19 cellular contexts compared by ENCODE assay signal in the genomic region with DNA sequence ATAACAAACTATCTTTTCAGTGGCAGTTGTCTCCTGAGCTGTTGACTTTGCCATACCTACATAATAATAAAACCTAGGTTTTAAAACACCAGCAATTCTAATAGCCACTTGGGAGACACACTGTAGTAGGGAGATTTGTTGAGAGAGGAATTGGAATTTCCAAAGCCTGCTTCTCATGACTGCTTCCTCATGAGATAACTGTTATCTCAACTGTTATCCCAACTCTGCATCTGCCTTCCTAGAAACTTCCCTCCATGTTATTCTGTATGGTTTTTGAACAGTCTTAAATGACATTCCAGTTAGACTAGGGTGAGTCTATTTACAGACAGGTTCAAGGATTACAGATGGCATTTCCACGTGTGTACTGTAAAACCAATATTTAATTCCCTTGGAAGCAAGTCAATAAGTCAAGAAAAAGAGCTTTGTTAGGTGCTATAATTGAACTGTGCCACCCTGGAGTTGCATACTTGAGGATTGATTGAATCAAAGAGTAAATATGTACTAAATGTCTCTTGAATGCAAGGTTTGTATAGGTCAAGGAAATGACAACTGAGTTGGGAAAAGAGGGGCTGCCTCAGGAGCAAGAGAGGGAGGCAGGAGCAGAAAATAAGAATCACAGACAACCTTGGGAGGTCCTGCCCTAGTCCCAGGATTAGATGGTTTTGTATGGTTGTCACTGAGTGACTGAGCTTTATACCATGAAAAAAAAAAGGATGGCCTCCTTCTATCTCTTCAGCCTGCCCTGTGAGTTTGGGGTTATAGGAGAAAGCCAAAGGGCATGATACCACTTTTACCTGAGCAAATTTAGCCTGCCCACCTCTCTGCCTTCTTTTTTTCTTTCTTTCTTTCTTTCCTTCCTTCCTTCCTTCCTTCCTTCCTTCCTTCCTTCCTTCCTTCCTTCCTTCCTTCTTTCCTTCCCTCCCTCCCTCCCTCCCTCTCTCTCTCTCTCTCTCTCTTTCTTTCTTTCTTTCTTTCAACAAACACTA. TPM values are rescaled to one million over a fixed set of nuclear protein-coding genes. Genes with fewer than 3 reads are reported as not detected.
DNase-seq lines count a peak whose midpoint lies in the region; ATAC-seq, FAIRE-seq and TF ChIP-seq lines count a peak whose summit lies in the region.
"Had no signal": no experiment of that assay in that cellular context is flagged by ENCODE, and none has a peak within 500 bp of the region (broad histone marks: within the 10 kb centered on the region; RNA-seq: fewer than 3 reads in every experiment).

No MANE protein-coding gene starts in this region.

- in situ Hi-C loops in T47D (cut with HindIII; ENCODE audit: low pct_unique_long_range_greater_than_20kb, low sequenced_read_pairs) (no loop called here), mammary epithelial cell (cut with MboI; ENCODE audit: low sequenced_read_pairs in 2 of 2) (no loop called here), transverse colon (cut with MboI; ENCODE audit: low pct_ligation_motif_present in 1 of 4, low pct_unique_long_range_greater_than_20kb in 1 of 4, low sequenced_read_pairs in 3 of 4) (no loop called here)

- H4K20me1 ChIP-seq in mammary epithelial cell (ENCODE audit: insufficient read depth, low read length): no peaks in the 10 kb centered on the region

- no peak overlapping the region for H2AFZ ChIP-seq in mammary epithelial cell (ENCODE audit: low read depth, low read length)

- no peak overlapping the region for H3K4me2 ChIP-seq in mammary epithelial cell (ENCODE audit: insufficient read depth, low read depth, low read length)

- no peaks in the 10 kb centered on the region for H3K4me1 ChIP-seq in mammary epithelial cell (ENCODE audit: insufficient read depth, low read length)
- peaks cover 16 to 28% of the 10 kb centered on the region in 2 donors for H3K4me1 ChIP-seq in mucosa of rectum (ENCODE audit: control insufficient read depth in 2 of 2, insufficient read depth in 2 of 2, low read length in 2 of 2)
- H3K4me1 ChIP-seq in transverse colon: peaks cover 0 to 35% (median 18%) of the 10 kb centered on the region in 4 donors
- no peaks in the 10 kb centered on the region for H3K4me1 ChIP-seq in kidney (ENCODE audit: control insufficient read depth in 1 of 2, insufficient read depth in 1 of 2, low read depth in 1 of 2, low read length in 2 of 2)
- no peaks in the 10 kb centered on the region for H3K4me1 ChIP-seq in naive thymus-derived CD4-positive, alpha-beta T cell (ENCODE audit: control insufficient read depth in 2 of 2, insufficient read depth in 2 of 2, low read length in 2 of 2)
- H3K4me1 ChIP-seq: HAP-1 had no signal

- H3K36me3 ChIP-seq in mammary epithelial cell (ENCODE audit: insufficient read depth, low read length): no peaks in the 10 kb centered on the region
- H3K36me3 ChIP-seq in mucosa of rectum (ENCODE audit: control insufficient read depth in 2 of 2, insufficient read depth in 2 of 2, low read length in 2 of 2): peaks cover 3% of the 10 kb centered on the region in 2 donors
- no peaks in the 10 kb centered on the region for H3K36me3 ChIP-seq in transverse colon
- H3K36me3 ChIP-seq in kidney (ENCODE audit: control insufficient read depth in 1 of 2, insufficient read depth in 2 of 2, low read length in 2 of 2): no peaks in the 10 kb centered on the region
- no peaks in the 10 kb centered on the region for H3K36me3 ChIP-seq in naive thymus-derived CD4-positive, alpha-beta T cell (ENCODE audit: control insufficient read depth in 2 of 3, insufficient read depth in 3 of 3, low read length in 3 of 3)
- H3K36me3 ChIP-seq: HAP-1, Peyer's patch had no signal

- WGBS in mammary epithelial cell (ENCODE audit: low coverage, missing lambda C conversion rate): 0% methylated on average over 1 of the region's 1 CpG
- WGBS in transverse colon (ENCODE audit: low coverage in 1 of 2), 2 donors: 33 to 57% methylated on average over 1 of the region's 1 CpG

- H3K4me3 Mint-ChIP-seq in mesothelial cell of epicardium: no peak overlapping the region
- H3K4me3 Mint-ChIP-seq in naive thymus-derived CD4-positive, alpha-beta T cell: no peak overlapping the region

- TF ChIP-seq POLR2A in transverse colon (IDR thresholded peaks at IDR 0.05): no peak

- no peak overlapping the region for H3K27ac ChIP-seq in mammary epithelial cell (ENCODE audit: insufficient read depth, low read depth, low read length)
- peak overlapping the region; percentile 41 for H3K27ac ChIP-seq in VCaP
- peak overlapping the region; percentile 20 to 45 for H3K27ac ChIP-seq in mucosa of rectum (ENCODE audit: low read depth in 2 of 2, low read length in 2 of 2)
- H3K27ac ChIP-seq in transverse colon: peak overlapping the region in 3 of 4 donors; percentile 49 to 65 (median 50)
- no peak overlapping the region for H3K27ac ChIP-seq in kidney (ENCODE audit: low read depth in 2 of 2, low read length in 2 of 2)
- H3K27ac ChIP-seq in naive thymus-derived CD4-positive, alpha-beta T cell (ENCODE audit: low read depth, low read length): no peak overlapping the region
- H3K27ac ChIP-seq: Peyer's patch had no signal

- no peaks in the 10 kb centered on the region for H3K4me1 Mint-ChIP-seq in mesothelial cell of epicardium
- peaks cover 4 to 9% (median 5%) of the 10 kb centered on the region in 7 donors for H3K4me1 Mint-ChIP-seq in naive thymus-derived CD4-positive, alpha-beta T cell

- no peaks in the 10 kb centered on the region for H3K79me2 ChIP-seq in mammary epithelial cell (ENCODE audit: insufficient read depth, low read length)

- no peaks in the 10 kb centered on the region for H3K36me3 Mint-ChIP-seq in mesothelial cell of epicardium
- H3K36me3 Mint-ChIP-seq in naive thymus-derived CD4-positive, alpha-beta T cell: peaks cover 0 to 3% (median 0%) of the 10 kb centered on the region in 5 donors

- POLR2A ChIA-PET in naive thymus-derived CD4-positive, alpha-beta T cell (lab: Charles Lee): no interaction called here

- ATAC-seq in naive thymus-derived CD4-positive, alpha-beta T cell: no peak

- no peak for FAIRE-seq in kidney (lab: Jason Lieb, UNC)
- FAIRE-seq: A204.1, G401.6, GM19239, HTR-8/SVneo had no signal

- CTCF ChIA-PET in mammary epithelial cell (lab: Charles Lee; ENCODE audit: low non-redundant PET): no interaction called here
- CTCF ChIA-PET in naive thymus-derived CD4-positive, alpha-beta T cell (lab: Charles Lee): no interaction called here

- no peak overlapping the region for H3K9ac ChIP-seq in mammary epithelial cell (ENCODE audit: insufficient read depth, low read length)
- H3K9ac ChIP-seq in mucosa of rectum (ENCODE audit: low read depth in 1 of 2, low read length in 2 of 2): no peak overlapping the region
- no peak overlapping the region for H3K9ac ChIP-seq in kidney (ENCODE audit: low read length in 2 of 2)

- intact Hi-C loops in mammary epithelial cell (cut with micrococcal nuclease) (no loop called here), transverse colon (cut with DNase I; ENCODE audit: low total_unique reads) (no loop called here), kidney (cut with DNase I) (no loop called here)
- intact Hi-C loops in naive thymus-derived CD4-positive, alpha-beta T cell (cut with micrococcal nuclease): no loop called here

- no peak overlapping the region for H3K27ac Mint-ChIP-seq in mesothelial cell of epicardium
- H3K27ac Mint-ChIP-seq in naive thymus-derived CD4-positive, alpha-beta T cell: no peak overlapping the region

- H3K27me3 ChIP-seq in mammary epithelial cell (ENCODE audit: insufficient read depth, low read length) (no peaks in the 10 kb centered on the region), mucosa of rectum (ENCODE audit: control insufficient read depth in 2 of 2, insufficient read depth in 2 of 2, low read length in 2 of 2) (no peaks in the 10 kb centered on the region), transverse colon (no peaks in the 10 kb centered on the region)
- H3K27me3 ChIP-seq in naive thymus-derived CD4-positive, alpha-beta T cell (ENCODE audit: control insufficient read depth in 2 of 2, insufficient read depth in 2 of 2, low read length in 2 of 2): no peaks in the 10 kb centered on the region
- H3K27me3 ChIP-seq: Peyer's patch had no signal

- no peaks in the 10 kb centered on the region for H3K9me3 Mint-ChIP-seq in mesothelial cell of epicardium
- peaks cover 0 to 3% (median 0%) of the 10 kb centered on the region in 11 donors for H3K9me3 Mint-ChIP-seq in naive thymus-derived CD4-positive, alpha-beta T cell

- no peak overlapping the region for H3K4me3 ChIP-seq in mammary epithelial cell (replicated peaks in 1 of 3; ENCODE audit: insufficient read depth in 1 of 3, low read depth in 2 of 3, low read length in 3 of 3)
- no peak overlapping the region for H3K4me3 ChIP-seq in mucosa of rectum (ENCODE audit: low read length in 2 of 2)
- H3K4me3 ChIP-seq in transverse colon: no peak overlapping the region
- H3K4me3 ChIP-seq in kidney (ENCODE audit: low read length in 2 of 2): no peak overlapping the region
- H3K4me3 ChIP-seq in naive thymus-derived CD4-positive, alpha-beta T cell (ENCODE audit: low read length): no peak overlapping the region
- H3K4me3 ChIP-seq: HAP-1, Peyer's patch had no signal

- H3K27me3 Mint-ChIP-seq in mesothelial cell of epicardium (ENCODE audit: low read depth): peaks cover 9% of the 10 kb centered on the region
- H3K27me3 Mint-ChIP-seq in naive thymus-derived CD4-positive, alpha-beta T cell: peaks cover 0 to 15% (median 0%) of the 10 kb centered on the region in 5 donors

- dilution Hi-C loops in mammary epithelial cell (cut with HindIII; ENCODE audit: low sequenced_read_pairs): no loop called here

- no TSS peak for BruUV-seq in mammary epithelial cell (replicated peaks; lab: Mats Ljungman, UMichigan)

- TF ChIP-seq EP300 in transverse colon (IDR thresholded peaks at IDR 0.05; ENCODE audit: low read depth): no peak

- TF ChIP-seq CTCF in mammary epithelial cell (conservative IDR thresholded peaks at IDR 0.05 in 1 of 2, IDR thresholded peaks at IDR 0.05 in 1 of 2; ENCODE audit: extremely low read depth in 1 of 2, insufficient read depth in 1 of 2, low read depth in 1 of 2, low read length in 2 of 2): no peak
- TF ChIP-seq CTCF in VCaP (conservative IDR thresholded peaks at IDR 0.05): no peak
- TF ChIP-seq CTCF in transverse colon (IDR thresholded peaks at IDR 0.05): no peak
- TF ChIP-seq CTCF in kidney (IDR thresholded peaks at IDR 0.05; ENCODE audit: borderline replicate concordance, extremely low read depth, insufficient read depth): no peak
- TF ChIP-seq CTCF in mesothelial cell of epicardium (IDR thresholded peaks at IDR 0.05; ENCODE audit: unreplicated experiment): no peak

- H3K9me3 ChIP-seq in mammary epithelial cell (replicated peaks; ENCODE audit: insufficient read depth, low read length) (no peaks in the 10 kb centered on the region), mucosa of rectum (ENCODE audit: control insufficient read depth in 2 of 2, low read length in 2 of 2) (no peaks in the 10 kb centered on the region), transverse colon (no peaks in the 10 kb centered on the region), kidney (ENCODE audit: control insufficient read depth in 1 of 2, low read length in 2 of 2) (no peaks in the 10 kb centered on the region)
- H3K9me3 ChIP-seq in naive thymus-derived CD4-positive, alpha-beta T cell (ENCODE audit: control insufficient read depth in 2 of 3, low read length in 3 of 3): no peaks in the 10 kb centered on the region
- H3K9me3 ChIP-seq: Peyer's patch had no signal

- peak; percentile 69 to 94 for DNase-seq in T47D (ENCODE audit: low read depth in 1 of 2, low spot score in 1 of 2)
- DNase-seq in mammary epithelial cell: no peak
- no peak for DNase-seq in transverse colon
- no peak for DNase-seq in kidney
- no peak for DNase-seq in mesothelial cell of epicardium (ENCODE audit: low spot score in 2 of 2, unreplicated experiment in 2 of 2)
- no peak for DNase-seq in naive thymus-derived CD4-positive, alpha-beta T cell
- DNase-seq: DMS79 treated with DMSO at 0.1 percent for 48 hours, KBM-7, NCI-H1092, NCI-H1694, Peyer's patch, Right ventricle myocardium superior had no signal

RNA-seq across cellular contexts. Expression of a gene that starts 9.9 kb away (rescaled TPM):
- total RNA-seq in mammary epithelial cell (100 to 1,000 TPM; 114 to 129 TPM), transverse colon (100 to 1,000 TPM in 1 of 4 donors, 10 to 100 TPM in 3; 34.4 to 133 (median 77.3) TPM), kidney (144 TPM), mesothelial cell of epicardium (144 to 147 TPM (median 144 TPM) in 3 replicates)
- polyA plus RNA-seq in mammary epithelial cell (59.7 TPM), kidney (ENCODE audit: insufficient read depth, low read depth, low replicate concordance) (42.7 TPM)
- 58.3 TPM for polyA minus RNA-seq in mammary epithelial cell
- total RNA-seq in naive thymus-derived CD4-positive, alpha-beta T cell: 10 to 100 TPM; 76.7 to 94.0 (median 83.5) TPM
- polyA plus RNA-seq in naive thymus-derived CD4-positive, alpha-beta T cell: 10 to 100 TPM; 56.8 to 58.2 TPM

Comparison
In these comparisons a context has a peak if more than half of its experiments do, and no peak if none do; other contexts are left out.
1. DNase-seq: peak in T47D (2 of 2); none in mammary epithelial cell (single experiment), transverse colon (single experiment), kidney (single experiment), mesothelial cell of epicardium (0 of 2) and naive thymus-derived CD4-positive, alpha-beta T cell (0 of 9).
2. H3K27ac ChIP-seq: peak in VCaP (single experiment), mucosa of rectum (2 of 2) and transverse colon (3 of 4); none in mammary epithelial cell (single experiment), kidney (0 of 2) and naive thymus-derived CD4-positive, alpha-beta T cell (single experiment).